27 cellular contexts compared by ENCODE assay signal in the genomic region with DNA sequence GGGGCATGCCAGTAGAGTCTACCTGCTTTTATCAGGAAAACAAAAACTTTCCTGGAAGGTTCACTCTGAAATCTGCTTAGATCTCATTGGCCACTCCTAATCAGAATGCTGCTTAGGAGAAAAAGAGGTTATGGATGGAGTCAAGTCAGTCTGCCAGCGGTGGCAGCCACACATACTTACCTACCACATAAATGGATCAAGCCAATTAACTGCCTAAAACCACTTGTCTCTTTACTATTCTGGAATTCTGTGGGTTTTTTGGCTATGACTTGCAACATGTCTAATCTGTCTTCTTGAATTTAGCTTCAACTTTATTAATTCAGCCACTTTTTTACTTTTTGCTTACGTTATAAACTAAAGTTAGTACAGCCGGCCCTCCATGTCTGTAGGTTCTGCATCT.
"Had no signal": no experiment of that assay in that cellular context is flagged by ENCODE, and none has a peak within 500 bp of the region (broad histone marks: within the 10 kb centered on the region; RNA-seq: fewer than 3 reads in every experiment).

No MANE protein-coding gene starts in this region.

- H3K4me1 ChIP-seq: colonic mucosa, esophagus squamous epithelium, gastrocnemius medialis, heart right ventricle, left lung, lower lobe of right lung had no signal

- H3K9me3 ChIP-seq: colonic mucosa, esophagus squamous epithelium, gastrocnemius medialis, heart right ventricle, lower lobe of right lung, mucosa of descending colon had no signal

- DNase-seq: colonic mucosa; cortex of kidney; effector CD8-positive, alpha-beta T cell; effector memory CD8-positive, alpha-beta T cell; endodermal cell; erythroblast; esophagus squamous epithelium; foreskin fibroblast; foreskin melanocyte; gastrocnemius medialis; glutamatergic neuron; head of caudate nucleus; heart right ventricle; hippocampal formation; left cardiac atrium; left lung; left ventricle myocardium superior; lower lobe of right lung; mesenchymal stem cell; mucosa of descending colon; naive B cell had no signal

- H3K36me3 Mint-ChIP-seq: mesothelial cell of epicardium, naive B cell had no signal

- H3K27ac Mint-ChIP-seq: dendritic cell treated with granulocyte-macrophage colony-stimulating factor and Interleukin-4, amounts not matched to agents 40 ng/mL and 50 ng/mL, for 4 days; effector memory CD8-positive, alpha-beta T cell; endodermal cell; mesothelial cell of epicardium; naive B cell had no signal

- H3K27me3 Mint-ChIP-seq: dendritic cell treated with granulocyte-macrophage colony-stimulating factor and Interleukin-4, amounts not matched to agents 40 ng/mL and 50 ng/mL, for 4 days had no signal

- FAIRE-seq: endometrium, islet of Langerhans, keratinocyte had no signal

- H3K4me1 Mint-ChIP-seq: endodermal cell, mesothelial cell of epicardium, naive B cell had no signal

- H3K4me3 ChIP-seq: colonic mucosa, esophagus squamous epithelium, gastrocnemius medialis, heart right ventricle, left lung, lower lobe of right lung, mucosa of descending colon had no signal

- H3K27ac ChIP-seq: colonic mucosa, epithelial cell of prostate, esophagus squamous epithelium, gastrocnemius medialis, heart right ventricle, left lung, lower lobe of right lung had no signal

- H3K4me3 Mint-ChIP-seq: dendritic cell treated with granulocyte-macrophage colony-stimulating factor and Interleukin-4, amounts not matched to agents 40 ng/mL and 50 ng/mL, for 4 days; effector memory CD8-positive, alpha-beta T cell; endodermal cell; mesothelial cell of epicardium; naive B cell had no signal

- H3K27me3 ChIP-seq: colonic mucosa, gastrocnemius medialis, left lung had no signal

- H3K9me3 Mint-ChIP-seq: dendritic cell treated with granulocyte-macrophage colony-stimulating factor and Interleukin-4, amounts not matched to agents 40 ng/mL and 50 ng/mL, for 4 days; effector memory CD8-positive, alpha-beta T cell; endodermal cell had no signal

- H3K36me3 ChIP-seq: colonic mucosa, esophagus squamous epithelium, gastrocnemius medialis, heart right ventricle, left lung, lower lobe of right lung had no signal
